Comparison of ENCODE assay signal across 9 cellular contexts in the genomic region with DNA sequence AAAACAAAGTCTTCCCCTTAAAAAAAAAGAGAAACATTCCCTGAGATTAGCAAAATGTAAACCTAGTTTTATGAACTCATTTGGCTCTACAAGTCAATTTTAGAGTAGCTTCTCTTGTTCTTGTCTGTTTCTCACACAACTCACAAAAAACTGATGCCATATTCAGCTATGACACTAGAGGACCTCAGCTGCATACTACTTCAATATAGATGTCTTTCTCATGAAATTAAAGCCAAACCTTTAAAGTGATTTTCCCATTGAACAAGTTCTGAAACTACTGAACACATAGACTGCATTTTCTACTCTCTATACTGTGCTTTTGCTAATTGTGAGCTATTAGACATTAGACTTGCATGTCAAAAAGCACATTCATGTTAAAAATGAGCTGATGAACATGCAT. TPM values are rescaled to one million over a fixed set of nuclear protein-coding genes. Genes with fewer than 3 reads are reported as not detected.
DNase-seq lines count a peak whose midpoint lies in the region; FAIRE-seq and TF ChIP-seq lines count a peak whose summit lies in the region.
"Had no signal": no experiment of that assay in that cellular context is flagged by ENCODE, and none has a peak within 500 bp of the region (broad histone marks: within the 10 kb centered on the region; RNA-seq: fewer than 3 reads in every experiment).

No MANE protein-coding gene starts in this region.

- no peak overlapping the region for H3K4me3 Mint-ChIP-seq in activated T-helper 2 cell treated with anti-CD3 and anti-CD28 coated beads, Interferon-gamma antibody, Interleukin-2, Interleukin-4, amounts not matched to agents 10 μg/mL and 5 μg/mL and 100 μg/mL, durations not matched to agents 14 hours and 24 hours and 36 hours (ENCODE audit: low read depth)
- H3K4me3 Mint-ChIP-seq: naive B cell had no signal

- H3K27me3 Mint-ChIP-seq in activated T-helper 2 cell treated with anti-CD3 and anti-CD28 coated beads, Interferon-gamma antibody, Interleukin-2, Interleukin-4, amounts not matched to agents 10 μg/mL and 5 μg/mL and 100 μg/mL, durations not matched to agents 14 hours and 24 hours and 36 hours (ENCODE audit: low read depth) = no peaks in the 10 kb centered on the region
- H3K27me3 Mint-ChIP-seq: naive B cell had no signal

- FAIRE-seq in GM19239 (lab: Jason Lieb, UNC) = peak; percentile 75

- peak; percentile 86 to 89 for TF ChIP-seq RAD21 in liver (IDR thresholded peaks at IDR 0.05)

- H3K27ac Mint-ChIP-seq in activated T-helper 2 cell treated with anti-CD3 and anti-CD28 coated beads, Interferon-gamma antibody, Interleukin-2, Interleukin-4, amounts not matched to agents 10 μg/mL and 5 μg/mL and 100 μg/mL, durations not matched to agents 14 hours and 24 hours and 36 hours = no peak overlapping the region
- H3K27ac Mint-ChIP-seq: naive B cell had no signal

- no peaks in the 10 kb centered on the region for H3K9me3 Mint-ChIP-seq in activated T-helper 2 cell treated with anti-CD3 and anti-CD28 coated beads, Interferon-gamma antibody, Interleukin-2, Interleukin-4, amounts not matched to agents 10 μg/mL and 5 μg/mL and 100 μg/mL, durations not matched to agents 14 hours and 24 hours and 36 hours
- H3K9me3 Mint-ChIP-seq: naive B cell had no signal

- peaks cover 2% of the 10 kb centered on the region for H3K4me1 Mint-ChIP-seq in activated T-helper 2 cell treated with anti-CD3 and anti-CD28 coated beads, Interferon-gamma antibody, Interleukin-2, Interleukin-4, amounts not matched to agents 10 μg/mL and 5 μg/mL and 100 μg/mL, durations not matched to agents 14 hours and 24 hours and 36 hours (ENCODE audit: low read depth)

- no peak overlapping the region for H3K27ac ChIP-seq in liver (ENCODE audit: low read depth in 1 of 2, low read length in 2 of 2)

- H3K9ac ChIP-seq in adipocyte (ENCODE audit: low read length) (no peak overlapping the region), liver (ENCODE audit: low read depth in 1 of 2, low read length in 2 of 2) (no peak overlapping the region)

- H3K36me3 ChIP-seq in adipocyte (ENCODE audit: control insufficient read depth, insufficient read depth, low read length, severe bottlenecking) = no peaks in the 10 kb centered on the region
- no peaks in the 10 kb centered on the region for H3K36me3 ChIP-seq in liver (ENCODE audit: control insufficient read depth in 4 of 4, insufficient read depth in 3 of 4, low read depth in 1 of 4, low read length in 3 of 4)

- H3K9me3 ChIP-seq in adipocyte (ENCODE audit: control insufficient read depth, low read length) (no peaks in the 10 kb centered on the region), liver (ENCODE audit: control insufficient read depth in 4 of 4, low read length in 3 of 4) (no peaks in the 10 kb centered on the region)

- H3K27me3 ChIP-seq in adipocyte (replicated peaks; ENCODE audit: control insufficient read depth, insufficient read depth, low read length) (no peaks in the 10 kb centered on the region), liver (ENCODE audit: control insufficient read depth in 4 of 4, insufficient read depth in 4 of 4, low read length in 3 of 4) (no peaks in the 10 kb centered on the region)

- H3K4me1 ChIP-seq in adipocyte (ENCODE audit: control insufficient read depth, insufficient read depth, low read length) (peaks cover 10% of the 10 kb centered on the region), liver (ENCODE audit: control insufficient read depth in 4 of 4, insufficient read depth in 4 of 4, low read length in 3 of 4) (peaks cover 0 to 11% (median 2%) of the 10 kb centered on the region in 4 donors)

- DNase-seq in COR-L47 (lab: John Stamatoyannopoulos, UW) (peak; percentile 12), GM19239 (ENCODE audit: insufficient read length, low spot score) (no peak), KG1 (lab: John Stamatoyannopoulos, UW) (peak; percentile 25), adipocyte (ENCODE audit: low read depth) (peak; percentile 80), NCI-H1436 (lab: John Stamatoyannopoulos, UW) (no peak), NCI-H774 (lab: John Stamatoyannopoulos, UW) (no peak)
- DNase-seq in activated T-helper 2 cell treated with anti-CD3 and anti-CD28 coated beads, Interferon-gamma antibody, Interleukin-2, Interleukin-4, amounts not matched to agents 10 μg/mL and 5 μg/mL and 100 μg/mL, durations not matched to agents 14 hours and 24 hours and 36 hours (ENCODE audit: low spot score) = no peak
- DNase-seq: naive B cell had no signal

- intact Hi-C loops in activated T-helper 2 cell treated with anti-CD3 and anti-CD28 coated beads, Interferon-gamma antibody, Interleukin-2, Interleukin-4, amounts not matched to agents 10 μg/mL and 5 μg/mL and 100 μg/mL, durations not matched to agents 14 hours and 24 hours and 36 hours (cut with micrococcal nuclease) = loop anchor here (1.0 to 10.0 kb wide), 3 partner anchors 49 to 629 kb away; no protein-coding TSS in a partner anchor

- H3K4me3 ChIP-seq in adipocyte (ENCODE audit: low read length) = no peak overlapping the region
- H3K4me3 ChIP-seq in liver (ENCODE audit: low read depth in 1 of 3, low read length in 3 of 3) = no peak overlapping the region

- no peaks in the 10 kb centered on the region for H3K36me3 Mint-ChIP-seq in activated T-helper 2 cell treated with anti-CD3 and anti-CD28 coated beads, Interferon-gamma antibody, Interleukin-2, Interleukin-4, amounts not matched to agents 10 μg/mL and 5 μg/mL and 100 μg/mL, durations not matched to agents 14 hours and 24 hours and 36 hours (ENCODE audit: low read depth)
- H3K36me3 Mint-ChIP-seq: naive B cell had no signal

- TF ChIP-seq CTCF in liver (IDR thresholded peaks at IDR 0.05; ENCODE audit: low read depth, low read length, missing input control) = peak; percentile 56

TF ChIP-seq in liver, 16 proteins besides CTCF, POLR2A, EP300 and RAD21 (continues in another document):
- TF ChIP-seq REST (IDR thresholded peaks at IDR 0.05) (no peak), RXRA (IDR thresholded peaks at IDR 0.05) (no peak), MAX (IDR thresholded peaks at IDR 0.05) (no peak), FOXA2 (IDR thresholded peaks at IDR 0.05) (no peak), EGR1 (IDR thresholded peaks at IDR 0.05; ENCODE audit: low read depth in 2 of 2) (no peak), TAF1 (conservative IDR thresholded peaks at IDR 0.05) (no peak), NR2F2 (IDR thresholded peaks at IDR 0.05) (no peak), SP1 (IDR thresholded peaks at IDR 0.05) (no peak), GABPA (IDR thresholded peaks at IDR 0.05 in 1 of 2, conservative IDR thresholded peaks at IDR 0.05 in 1 of 2) (no peak), HNF4G (IDR thresholded peaks at IDR 0.05) (no peak), JUND (IDR thresholded peaks at IDR 0.05) (no peak)
- TF ChIP-seq, protein P1, sequence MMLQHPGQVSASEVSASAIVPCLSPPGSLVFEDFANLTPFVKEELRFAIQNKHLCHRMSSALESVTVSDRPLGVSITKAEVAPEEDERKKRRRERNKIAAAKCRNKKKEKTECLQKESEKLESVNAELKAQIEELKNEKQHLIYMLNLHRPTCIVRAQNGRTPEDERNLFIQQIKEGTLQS (IDR thresholded peaks at IDR 0.05) = no peak

RNA-seq across cellular contexts. Expression of gene TBCK, which starts 49.8 kb away (rescaled TPM):
- 10 to 100 TPM; 22.2 to 25.5 TPM for total RNA-seq in liver
- 1 to 10 TPM; 4.9 to 9.4 TPM for polyA plus RNA-seq in liver
- 28.5 and 29.8 TPM in 2 replicates for total RNA-seq in activated T-helper 2 cell treated with anti-CD3 and anti-CD28 coated beads, Interferon-gamma antibody, Interleukin-2, Interleukin-4, amounts not matched to agents 10 μg/mL and 5 μg/mL and 100 μg/mL, durations not matched to agents 14 hours and 24 hours and 36 hours

RNA-seq across cellular contexts. Expression of gene AIMP1, which starts 50.1 kb away (rescaled TPM):
- total RNA-seq in liver = 1 to 10 TPM; 8.6 to 10.0 TPM
- polyA plus RNA-seq in liver = 10 to 100 TPM; 11.0 to 44.6 TPM
- total RNA-seq in activated T-helper 2 cell treated with anti-CD3 and anti-CD28 coated beads, Interferon-gamma antibody, Interleukin-2, Interleukin-4, amounts not matched to agents 10 μg/mL and 5 μg/mL and 100 μg/mL, durations not matched to agents 14 hours and 24 hours and 36 hours = 72.1 and 72.5 TPM in 2 replicates

Comparison
In these comparisons a context has a peak if more than half of its experiments do, and no peak if none do; other contexts are left out.
1. DNase-seq: peak in COR-L47 (single experiment), KG1 (single experiment) and adipocyte (single experiment); none in GM19239 (single experiment), NCI-H1436 (single experiment), NCI-H774 (single experiment) and activated T-helper 2 cell treated with anti-CD3 and anti-CD28 coated beads, Interferon-gamma antibody, Interleukin-2, Interleukin-4, amounts not matched to agents 10 μg/mL and 5 μg/mL and 100 μg/mL, durations not matched to agents 14 hours and 24 hours and 36 hours (single experiment).